Comparison of ENCODE assay signal across 8 cellular contexts in genomic region chr2:27408601-27409320, GRCh38. TPM values are rescaled to one million over a fixed set of nuclear protein-coding genes. Genes with fewer than 3 reads are reported as not detected.
A peak's percentile ranks its signal among the peaks of the same experiment; 100 is the strongest.
DNase-seq lines count a peak whose midpoint lies in the region; ATAC-seq and TF ChIP-seq lines count a peak whose summit lies in the region.

No MANE protein-coding gene starts in this region.

- H3K9ac ChIP-seq in OCI-LY3 (ENCODE audit: low read length): peak overlapping the region; percentile 95

- H3K4me2 ChIP-seq in OCI-LY3 (ENCODE audit: low read length): peak overlapping the region; percentile 84

- H3K27me3 ChIP-seq in OCI-LY3 (ENCODE audit: low read depth, low read length) (0 out of 2 replicates have a peak, but pooled peaks cover 2% of the 10 kb centered on the region), lung (ENCODE audit: control insufficient read depth, insufficient read depth) (no peaks in the 10 kb centered on the region), suprapubic skin (no peaks in the 10 kb centered on the region)

- peak overlapping the region; percentile 6; the same call in 1 of the 2 replicates for H2AFZ ChIP-seq in OCI-LY3 (ENCODE audit: low read depth, low read length)

- DNase-seq in AG09309 (ENCODE audit: low read depth): no peak
- DNase-seq in choroid plexus epithelial cell (ENCODE audit: low read depth): no peak
- no peak for DNase-seq in lung (ENCODE audit: low spot score)
- no peak for DNase-seq in suprapubic skin (ENCODE audit: low spot score in 2 of 2)
- no peak for DNase-seq in middle frontal gyrus (ENCODE audit: extremely low spot score, low spot score)

- TF ChIP-seq POLR2A in suprapubic skin (IDR thresholded peaks at IDR 0.05): no peak

- H3K4me3 ChIP-seq in AG09309 (ENCODE audit: control insufficient read depth, low read depth, low read length): peak overlapping the region; percentile 100
- peak overlapping the region; percentile 89 for H3K4me3 ChIP-seq in OCI-LY3 (ENCODE audit: low read length)
- H3K4me3 ChIP-seq in choroid plexus epithelial cell (ENCODE audit: low read depth, low read length): peak overlapping the region; percentile 96
- peak overlapping the region; percentile 88 for H3K4me3 ChIP-seq in lung
- peak overlapping the region; percentile 92 for H3K4me3 ChIP-seq in suprapubic skin

- 0 to 1% methylated on average over 22 to 33 of the region's 33 CpGs for WGBS in lung, 2 donors
- under 1% methylated on average over 29 of the region's 33 CpGs for WGBS in suprapubic skin

- H3K4me1 ChIP-seq in OCI-LY3 (ENCODE audit: low read length) (peaks cover 19% of the 10 kb centered on the region), lung (ENCODE audit: control insufficient read depth in 2 of 2, insufficient read depth in 2 of 2, low read length in 2 of 2) (peaks cover 3 to 6% of the 10 kb centered on the region in 2 donors), suprapubic skin (peaks cover 26% of the 10 kb centered on the region)

- H4K20me1 ChIP-seq in OCI-LY3 (ENCODE audit: insufficient read depth, low read length): peaks cover 39% of the 10 kb centered on the region

- no peak for TF ChIP-seq EP300 in suprapubic skin (IDR thresholded peaks at IDR 0.05)

- H3K79me2 ChIP-seq in OCI-LY3 (ENCODE audit: low read length): peaks cover 56% of the 10 kb centered on the region

- peak; percentile 27 for ATAC-seq in GM18498 (IDR thresholded peaks at IDR 0.05; ENCODE audit: unreplicated experiment)
- peak; percentile 38 for ATAC-seq in HG02852 (IDR thresholded peaks at IDR 0.05; ENCODE audit: unreplicated experiment)
- peak; percentile 32 for ATAC-seq in lung (ENCODE audit: insufficient read depth, low FRiP score)

- no peaks in the 10 kb centered on the region for H3K9me3 ChIP-seq in OCI-LY3 (ENCODE audit: insufficient read depth, low read length)
- no peaks in the 10 kb centered on the region for H3K9me3 ChIP-seq in lung (ENCODE audit: control insufficient read depth in 2 of 2, insufficient read depth in 1 of 2, low read length in 1 of 2)
- no peaks in the 10 kb centered on the region for H3K9me3 ChIP-seq in suprapubic skin

- TF ChIP-seq CTCF in AG09309 (IDR thresholded peaks at IDR 0.05; ENCODE audit: control insufficient read depth, insufficient read depth, low read depth, low read length, missing control alignments): no peak
- TF ChIP-seq CTCF in OCI-LY3 (IDR thresholded peaks at IDR 0.05; ENCODE audit: low read depth, low read length): no peak
- TF ChIP-seq CTCF in choroid plexus epithelial cell (conservative IDR thresholded peaks at IDR 0.05; ENCODE audit: low read depth, low read length): no peak
- TF ChIP-seq CTCF in lung (IDR thresholded peaks at IDR 0.05; ENCODE audit: control extremely low read depth, extremely low read depth): no peak
- no peak for TF ChIP-seq CTCF in suprapubic skin (IDR thresholded peaks at IDR 0.05)

- peaks cover 20% of the 10 kb centered on the region for H3K36me3 ChIP-seq in OCI-LY3 (replicated peaks; ENCODE audit: low read depth, low read length)
- peaks cover 3 to 4% of the 10 kb centered on the region in 2 donors for H3K36me3 ChIP-seq in lung (ENCODE audit: control insufficient read depth in 2 of 2, insufficient read depth in 2 of 2, low read length in 2 of 2)
- peaks cover 7% of the 10 kb centered on the region for H3K36me3 ChIP-seq in suprapubic skin

- H3K27ac ChIP-seq in OCI-LY3 (ENCODE audit: low read length) (peak overlapping the region; percentile 71), lung (ENCODE audit: low read depth in 1 of 2, low read length in 1 of 2) (peak overlapping the region; percentile 91 to 93), suprapubic skin (peak overlapping the region; percentile 80)

RNA-seq across cellular contexts. Expression of gene PPM1G, which starts 0.6 kb away (rescaled TPM):
- total RNA-seq in lung (10 to 100 TPM; 45.9 to 66.0 TPM), suprapubic skin (10 to 100 TPM; 37.4 to 54.1 (median 49.3) TPM)
- polyA plus RNA-seq in lung: 10 to 100 TPM; 57.5 to 76.2 TPM

RNA-seq across cellular contexts. Expression of gene NRBP1, which starts 19.7 kb away (rescaled TPM):
- total RNA-seq in lung (10 to 100 TPM; 80.3 to 93.6 TPM), suprapubic skin (10 to 100 TPM; 66.8 to 84.3 (median 77.0) TPM)
- 10 to 100 TPM; 46.8 to 79.4 TPM for polyA plus RNA-seq in lung

RNA-seq across cellular contexts. Expression of gene ZNF513, which starts 28.2 kb away (rescaled TPM):
- 10 to 100 TPM in 1 of 2 donors, 1 to 10 TPM in 1; 8.0 to 21.1 TPM for total RNA-seq in lung
- polyA plus RNA-seq in lung: 10 to 100 TPM; 21.6 to 22.2 TPM
- total RNA-seq in suprapubic skin: 10 to 100 TPM in 3 of 4 donors, 1 to 10 TPM in 1; 7.6 to 16.7 (median 11.7) TPM

RNA-seq across cellular contexts. Expression of gene KRTCAP3, which starts 33.4 kb away (rescaled TPM):
- total RNA-seq in lung (10 to 100 TPM; 13.6 to 37.9 TPM), suprapubic skin (10 to 100 TPM; 31.0 to 50.1 (median 42.2) TPM)
- polyA plus RNA-seq in lung: 10 to 100 TPM; 37.4 to 50.2 TPM

RNA-seq across cellular contexts. Expression of gene SNX17, which starts 38.3 kb away (rescaled TPM):
- total RNA-seq in lung (100 to 1,000 TPM in 1 of 2 donors, 10 to 100 TPM in 1; 65.8 to 129 TPM), suprapubic skin (10 to 100 TPM; 73.4 to 89.8 (median 76.4) TPM)
- 100 to 1,000 TPM in 1 of 2 donors, 10 to 100 TPM in 1; 68.4 to 123 TPM for polyA plus RNA-seq in lung
